ENCODE assay signal across 8 cellular contexts in the genomic region with DNA sequence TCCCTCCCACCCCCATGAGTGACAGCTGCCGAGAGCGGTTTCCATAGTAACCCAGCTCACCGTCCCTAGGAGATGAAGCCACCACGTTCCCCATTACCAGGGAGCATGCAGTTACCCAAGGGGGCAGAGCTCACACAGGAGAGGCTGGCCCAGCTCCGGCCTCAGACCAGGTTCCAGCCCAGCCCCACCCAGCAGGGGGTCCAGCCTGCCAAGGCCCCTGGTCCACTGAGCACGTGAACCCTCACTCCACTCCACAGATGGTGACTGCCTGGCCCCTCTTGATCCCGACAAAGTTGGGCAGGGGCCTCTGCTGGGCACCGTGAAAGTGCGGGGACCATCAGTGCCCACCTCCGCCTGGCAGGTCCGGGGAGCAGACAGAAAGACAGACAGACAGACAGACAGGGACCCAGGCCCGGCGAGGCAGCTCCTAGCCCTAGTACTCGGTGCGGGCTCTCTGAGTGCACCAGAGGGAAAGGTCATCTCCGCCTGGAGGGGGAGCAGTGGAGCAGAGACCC. TPM values are rescaled to one million over a fixed set of nuclear protein-coding genes. Genes with fewer than 3 reads are reported as not detected.
DNase-seq lines count a peak whose midpoint lies in the region; ATAC-seq and TF ChIP-seq lines count a peak whose summit lies in the region.

No MANE protein-coding gene starts in this region.

- H3K4me1 Mint-ChIP-seq in activated naive CD8-positive, alpha-beta T cell treated with anti-CD3 and anti-CD28 coated beads for 36 hours, result peaks cover 8% of the 10 kb centered on the region

- TF ChIP-seq CTCF in heart right ventricle (IDR thresholded peaks at IDR 0.05), result peak in 2 of 9 donors; percentile 22 to 42

- intact Hi-C loops in heart right ventricle (cut with DNase I) (no loop called here), Right ventricle myocardium superior (cut with DNase I) (no loop called here)

- H3K9me3 ChIP-seq in heart right ventricle, result peaks cover 0 to 15% (median 4%) of the 10 kb centered on the region in 11 donors

- no peak overlapping the region for H3K27ac ChIP-seq in heart right ventricle

- WGBS in heart right ventricle, 2 donors, result 1 to 4% methylated on average over 16 of the region's 16 CpGs

- H3K27me3 Mint-ChIP-seq in activated naive CD8-positive, alpha-beta T cell treated with anti-CD3 and anti-CD28 coated beads for 36 hours, result peaks cover 15% of the 10 kb centered on the region

- ATAC-seq in heart right ventricle (peak in 4 of 8 donors; percentile 17 to 28 (median 28)), Right ventricle myocardium superior (ENCODE audit: poor library complexity) (no peak), HG02610 (IDR thresholded peaks at IDR 0.05; ENCODE audit: unreplicated experiment) (no peak)
- ATAC-seq in stimulated activated naive CD8-positive, alpha-beta T cell treated with anti-CD3 and anti-CD28 coated beads, Interleukin-15, Interleukin-2, amounts not matched to agents 100 U/mL and 50 U/mL, for 24 hours, result peak; percentile 54

- DNase-seq in heart right ventricle (no peak), Right ventricle myocardium superior (no peak), NCI-H2171 treated with DMSO at 0.1 percent for 48 hours (lab: John Stamatoyannopoulos, UW) (peak; percentile 85), iPS-NIHi11 (ENCODE audit: low spot score) (peak; percentile 90), D341Med (ENCODE audit: low spot score) (no peak)
- DNase-seq in activated naive CD8-positive, alpha-beta T cell treated with anti-CD3 and anti-CD28 coated beads for 36 hours, result peak; percentile 52
- peak; percentile 83 for DNase-seq in stimulated activated naive CD8-positive, alpha-beta T cell treated with anti-CD3 and anti-CD28 coated beads, Interleukin-15, Interleukin-2, amounts not matched to agents 100 U/mL and 50 U/mL, for 24 hours

- H3K27me3 ChIP-seq in heart right ventricle, result peaks cover 13 to 88% (median 69%) of the 10 kb centered on the region in 7 donors

- no peaks in the 10 kb centered on the region for H3K36me3 ChIP-seq in heart right ventricle

- peaks cover 0 to 7% (median 5%) of the 10 kb centered on the region in 9 donors for H3K4me1 ChIP-seq in heart right ventricle

- H3K27ac Mint-ChIP-seq in activated naive CD8-positive, alpha-beta T cell treated with anti-CD3 and anti-CD28 coated beads for 36 hours, result peak overlapping the region; percentile 75

- peak overlapping the region; percentile 81 for H3K4me3 Mint-ChIP-seq in activated naive CD8-positive, alpha-beta T cell treated with anti-CD3 and anti-CD28 coated beads for 36 hours

- peak overlapping the region in 8 of 10 donors; percentile 2 to 46 (median 34) for H3K4me3 ChIP-seq in heart right ventricle

- peaks cover 4% of the 10 kb centered on the region for H3K9me3 Mint-ChIP-seq in activated naive CD8-positive, alpha-beta T cell treated with anti-CD3 and anti-CD28 coated beads for 36 hours

- peaks cover 2% of the 10 kb centered on the region for H3K36me3 Mint-ChIP-seq in activated naive CD8-positive, alpha-beta T cell treated with anti-CD3 and anti-CD28 coated beads for 36 hours

RNA-seq across cellular contexts. Expression of a gene that starts 50.7 kb away (rescaled TPM):
- not detected for total RNA-seq in heart right ventricle
- not detected for polyA plus RNA-seq in heart right ventricle
- total RNA-seq in Right ventricle myocardium superior, result not detected
- under 1 TPM; 0.16 to 0.29 TPM for total RNA-seq in activated naive CD8-positive, alpha-beta T cell treated with anti-CD3 and anti-CD28 coated beads for 36 hours

Comparison
In these comparisons a context has a peak if more than half of its experiments do, and no peak if none do; other contexts are left out.
1. DNase-seq: peak in NCI-H2171 treated with DMSO at 0.1 percent for 48 hours (single experiment), activated naive CD8-positive, alpha-beta T cell treated with anti-CD3 and anti-CD28 coated beads for 36 hours (single experiment), iPS-NIHi11 (single experiment) and stimulated activated naive CD8-positive, alpha-beta T cell treated with anti-CD3 and anti-CD28 coated beads, Interleukin-15, Interleukin-2, amounts not matched to agents 100 U/mL and 50 U/mL, for 24 hours (single experiment); none in heart right ventricle (0 of 2), Right ventricle myocardium superior (single experiment) and D341Med (single experiment).